Comparison of ENCODE assay signal across 1 cellular context in the genomic region with DNA sequence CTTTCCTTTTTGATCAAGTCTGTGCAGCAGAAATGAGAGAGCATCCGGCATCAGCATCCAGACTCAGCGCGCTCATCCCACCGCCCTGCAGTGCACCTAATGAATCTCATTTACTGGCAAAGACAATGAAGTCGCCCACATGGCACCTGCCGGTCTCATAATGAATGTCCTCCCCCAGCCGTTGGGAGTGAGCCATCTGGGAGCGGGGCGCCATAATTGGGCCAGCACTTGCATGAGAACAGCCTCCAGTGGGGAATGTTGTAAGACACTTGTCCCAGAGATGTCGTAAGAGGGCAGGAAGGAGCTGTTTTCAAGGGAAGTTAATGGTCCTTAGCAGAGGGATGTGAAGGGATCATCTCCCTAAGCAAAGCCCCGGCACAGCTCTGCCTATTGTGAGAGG.
A peak's percentile ranks its signal among the peaks of the same experiment; 100 is the strongest.
TF ChIP-seq lines count a peak whose summit lies in the region.

No MANE protein-coding gene starts in this region.

TF ChIP-seq in H1, 55 proteins besides CTCF, POLR2A, EP300 and RAD21:
- TF ChIP-seq SP4 (IDR thresholded peaks at IDR 0.05; ENCODE audit: low read length) (no peak), CBX5 (IDR thresholded peaks at IDR 0.05; ENCODE audit: low read depth, low read length) (no peak), SRF (IDR thresholded peaks at IDR 0.05; ENCODE audit: low read depth, low read length) (no peak), JUN (IDR thresholded peaks at IDR 0.05; ENCODE audit: low read depth, low read length) (no peak), SIX5 (IDR thresholded peaks at IDR 0.05; ENCODE audit: low read depth, low read length) (no peak), KDM4A (IDR thresholded peaks at IDR 0.05; ENCODE audit: low read depth, low read length, severe bottlenecking) (peak; percentile 23), CEBPB (IDR thresholded peaks at IDR 0.05; ENCODE audit: low read depth, low read length) (peak; percentile 54)
- TF ChIP-seq, protein P1, sequence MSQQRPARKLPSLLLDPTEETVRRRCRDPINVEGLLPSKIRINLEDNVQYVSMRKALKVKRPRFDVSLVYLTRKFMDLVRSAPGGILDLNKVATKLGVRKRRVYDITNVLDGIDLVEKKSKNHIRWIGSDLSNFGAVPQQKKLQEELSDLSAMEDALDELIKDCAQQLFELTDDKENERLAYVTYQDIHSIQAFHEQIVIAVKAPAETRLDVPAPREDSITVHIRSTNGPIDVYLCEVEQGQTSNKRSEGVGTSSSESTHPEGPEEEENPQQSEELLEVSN (IDR thresholded peaks at IDR 0.05) = no peak
